27 cellular contexts compared by ENCODE assay signal in the genomic region with DNA sequence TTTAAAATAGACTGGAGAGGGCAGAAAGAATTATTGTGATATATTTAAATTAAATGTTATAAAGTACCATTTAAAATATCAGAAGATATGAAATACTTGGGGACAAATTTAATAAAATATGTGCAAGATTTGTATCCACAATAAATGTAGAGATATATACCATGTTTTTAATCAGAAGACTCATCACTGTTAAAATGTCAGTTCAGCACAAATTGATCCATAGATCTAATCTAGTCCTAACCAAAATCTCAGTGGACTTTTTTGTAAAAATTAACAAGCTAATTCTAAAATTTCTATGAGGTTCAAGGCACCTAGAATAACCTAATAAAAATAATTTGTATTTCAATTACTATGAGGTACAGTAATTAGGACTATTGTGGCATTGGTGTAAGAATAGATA.
"Had no signal": no experiment of that assay in that cellular context is flagged by ENCODE, and none has a peak within 500 bp of the region (broad histone marks: within the 10 kb centered on the region; RNA-seq: fewer than 3 reads in every experiment).

No MANE protein-coding gene starts in this region.

- H3K27ac ChIP-seq: stomach, suprapubic skin, testis, thoracic aorta, thyroid gland, tibial artery, tibial nerve, transverse colon, upper lobe of left lung, upper lobe of right lung, uterus, vagina had no signal

- H3K9me3 ChIP-seq: suprapubic skin, testis, thoracic aorta, thyroid gland, transverse colon, upper lobe of left lung, upper lobe of right lung, uterus, vagina had no signal

- DNase-seq: stimulated activated CD4-positive, alpha-beta T cell treated with anti-CD3 and anti-CD28 coated beads, Interleukin-2, amount 100 ng/mL, for 48 hours; stimulated activated CD4-positive, alpha-beta T cell treated with anti-CD3 and anti-CD28 coated beads, Interleukin-4, amount 100 ng/mL, for 1 hour; stimulated activated CD4-positive, alpha-beta T cell treated with anti-CD3 and anti-CD28 coated beads, Interleukin-4, amount 100 ng/mL, for 24 hours; stimulated activated CD4-positive, alpha-beta T cell treated with anti-CD3 and anti-CD28 coated beads, Interleukin-4, amount 100 ng/mL, for 4 hours; stimulated activated CD8-positive, alpha-beta memory T cell treated with anti-CD3 and anti-CD28 coated beads, Interleukin-4, amount 100 ng/mL, for 48 hours; stimulated activated naive B cell treated with anti-CD40 and anti-IgM and Interleukin-4, amounts not matched to agents 10 μg/mL and 1 μg/mL and 100 μg/mL, for 72 hours; stimulated activated naive CD4-positive, alpha-beta T cell; stimulated activated naive CD4-positive, alpha-beta T cell treated with Interleukin-2 at 50 U/mL for 16 hours; stimulated activated naive CD8-positive, alpha-beta T cell treated with anti-CD3 and anti-CD28 coated beads, Interleukin-15, amount 100 ng/mL, for 72 hours; stimulated activated naive CD8-positive, alpha-beta T cell treated with anti-CD3 and anti-CD28 coated beads, Interleukin-15, Interleukin-2, amounts not matched to agents 100 U/mL and 50 U/mL, for 24 hours; stomach; substantia nigra; testis; thyroid gland; tibial artery; transverse colon; trophoblast cell; upper lobe of left lung; upper lobe of right lung; uterus had no signal

- FAIRE-seq: urothelium cell line had no signal

- ATAC-seq: stimulated activated effector memory CD8-positive, alpha-beta T cell treated with anti-CD3 and anti-CD28 coated beads, Interleukin-12 subunit alpha, Interleukin-12 subunit beta, amount 100 ng/mL, for 72 hours; stimulated activated memory B cell treated with anti-CD40 and anti-IgM and Interleukin-4, amounts not matched to agents 10 μg/mL and 1 μg/mL and 100 μg/mL, for 72 hours; stimulated activated naive B cell treated with anti-CD40 and anti-IgM and Interleukin-4, amounts not matched to agents 10 μg/mL and 1 μg/mL and 100 μg/mL, for 72 hours; stimulated activated naive CD8-positive, alpha-beta T cell treated with anti-CD3 and anti-CD28 coated beads, Interleukin-15, amount 100 ng/mL, for 72 hours; stimulated activated naive CD8-positive, alpha-beta T cell treated with anti-CD3 and anti-CD28 coated beads, Interleukin-15, Interleukin-2, amounts not matched to agents 100 U/mL and 50 U/mL, for 24 hours; upper lobe of right lung had no signal

- H3K4me1 ChIP-seq: stomach, suprapubic skin, testis, thyroid gland, tibial artery, tibial nerve, transverse colon, upper lobe of left lung, upper lobe of right lung, uterus, vagina had no signal

- H3K27me3 ChIP-seq: suprapubic skin, testis, thyroid gland, tibial artery, tibial nerve, transverse colon, upper lobe of left lung, upper lobe of right lung, uterus, vagina had no signal

- H3K4me3 ChIP-seq: stomach, suprapubic skin, testis, thoracic aorta, thyroid gland, tibial artery, tibial nerve, transverse colon, upper lobe of left lung, upper lobe of right lung, uterus, vagina had no signal

- H3K36me3 ChIP-seq: stomach, suprapubic skin, thoracic aorta, thyroid gland, tibial artery, tibial nerve, transverse colon, upper lobe of left lung, upper lobe of right lung, uterus, vagina had no signal
